ENCODE assay signal across 1 cellular context in the genomic region with DNA sequence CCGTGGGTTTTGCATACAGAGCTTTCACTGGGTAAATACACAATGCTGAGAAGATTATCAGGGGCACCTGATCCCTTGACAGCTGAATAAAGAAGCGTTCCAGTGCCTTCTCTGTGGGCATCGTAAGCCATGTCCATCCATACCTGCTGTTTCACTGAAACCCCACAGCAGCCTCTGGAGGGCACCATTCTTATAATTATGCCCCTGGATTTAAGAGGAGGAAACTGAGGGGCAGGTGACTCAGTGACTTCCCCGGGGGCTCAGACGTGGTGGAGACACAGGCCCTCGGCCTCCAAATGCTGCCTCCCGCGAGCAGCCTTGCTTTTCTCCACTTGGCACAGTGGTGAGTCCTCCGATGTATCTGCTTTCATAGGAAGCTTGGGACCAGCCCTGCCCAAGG.
TF ChIP-seq lines count a peak whose summit lies in the region.

No MANE protein-coding gene starts in this region.

TF ChIP-seq in H1, 55 proteins besides CTCF, POLR2A, EP300 and RAD21:
- TF ChIP-seq ZNF274 (IDR thresholded peaks at IDR 0.05; ENCODE audit: borderline replicate concordance, extremely low read depth, low read length) (no peak), SIN3A (conservative IDR thresholded peaks at IDR 0.05 in 1 of 2, IDR thresholded peaks at IDR 0.05 in 1 of 2; ENCODE audit: low read depth in 1 of 2, low read length in 2 of 2) (no peak), BCL11A (IDR thresholded peaks at IDR 0.05; ENCODE audit: low read depth in 2 of 2, low read length in 2 of 2) (no peak), MAFK (IDR thresholded peaks at IDR 0.05; ENCODE audit: low read depth, low read length) (no peak), SP2 (IDR thresholded peaks at IDR 0.05; ENCODE audit: low read length) (no peak)
- TF ChIP-seq, protein P1, sequence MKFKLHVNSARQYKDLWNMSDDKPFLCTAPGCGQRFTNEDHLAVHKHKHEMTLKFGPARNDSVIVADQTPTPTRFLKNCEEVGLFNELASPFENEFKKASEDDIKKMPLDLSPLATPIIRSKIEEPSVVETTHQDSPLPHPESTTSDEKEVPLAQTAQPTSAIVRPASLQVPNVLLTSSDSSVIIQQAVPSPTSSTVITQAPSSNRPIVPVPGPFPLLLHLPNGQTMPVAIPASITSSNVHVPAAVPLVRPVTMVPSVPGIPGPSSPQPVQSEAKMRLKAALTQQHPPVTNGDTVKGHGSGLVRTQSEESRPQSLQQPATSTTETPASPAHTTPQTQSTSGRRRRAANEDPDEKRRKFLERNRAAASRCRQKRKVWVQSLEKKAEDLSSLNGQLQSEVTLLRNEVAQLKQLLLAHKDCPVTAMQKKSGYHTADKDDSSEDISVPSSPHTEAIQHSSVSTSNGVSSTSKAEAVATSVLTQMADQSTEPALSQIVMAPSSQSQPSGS (IDR thresholded peaks at IDR 0.05; ENCODE audit: low read length) = no peak
